ENCODE assay signal across 1 cellular context in the genomic region with DNA sequence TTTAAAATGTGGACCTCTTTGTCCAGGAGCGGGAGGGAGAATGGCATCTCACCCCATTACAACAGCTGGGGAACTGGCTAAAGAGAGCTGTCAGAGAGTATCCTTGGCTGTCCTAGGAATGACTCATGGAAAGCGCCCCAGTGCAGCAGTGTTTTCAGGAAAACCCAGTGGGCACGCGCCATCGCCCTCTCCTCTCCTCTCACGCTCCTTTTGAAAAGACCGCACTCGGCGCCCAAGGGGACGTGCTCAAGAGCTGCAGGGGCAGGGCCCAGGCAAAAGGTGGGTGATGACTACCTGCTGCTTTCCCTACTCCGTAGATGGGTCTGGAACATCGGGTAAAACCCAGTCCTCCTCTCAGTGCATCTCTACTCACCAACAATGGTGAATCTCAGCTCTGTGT.
TF ChIP-seq lines count a peak whose summit lies in the region.

No MANE protein-coding gene starts in this region.

TF ChIP-seq in IMR-90, 13 proteins besides CTCF, POLR2A, EP300 and RAD21:
- TF ChIP-seq MXI1 (IDR thresholded peaks at IDR 0.05; ENCODE audit: borderline replicate concordance, low read depth, low read length): no peak
- no peak for TF ChIP-seq CEBPB (IDR thresholded peaks at IDR 0.05; ENCODE audit: low read depth, low read length)
- no peak for TF ChIP-seq FOS (IDR thresholded peaks at IDR 0.05; ENCODE audit: low read depth, low read length)
- TF ChIP-seq, protein P1, sequence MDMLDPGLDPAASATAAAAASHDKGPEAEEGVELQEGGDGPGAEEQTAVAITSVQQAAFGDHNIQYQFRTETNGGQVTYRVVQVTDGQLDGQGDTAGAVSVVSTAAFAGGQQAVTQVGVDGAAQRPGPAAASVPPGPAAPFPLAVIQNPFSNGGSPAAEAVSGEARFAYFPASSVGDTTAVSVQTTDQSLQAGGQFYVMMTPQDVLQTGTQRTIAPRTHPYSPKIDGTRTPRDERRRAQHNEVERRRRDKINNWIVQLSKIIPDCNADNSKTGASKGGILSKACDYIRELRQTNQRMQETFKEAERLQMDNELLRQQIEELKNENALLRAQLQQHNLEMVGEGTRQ (IDR thresholded peaks at IDR 0.05; ENCODE audit: low read depth, low read length): no peak
- no peak for TF ChIP-seq RCOR1 (IDR thresholded peaks at IDR 0.05; ENCODE audit: insufficient replicate concordance, low read length)
- no peak for TF ChIP-seq MAZ (IDR thresholded peaks at IDR 0.05; ENCODE audit: borderline replicate concordance, low read depth, low read length)
- no peak for TF ChIP-seq MAFK (IDR thresholded peaks at IDR 0.05; ENCODE audit: low read depth, low read length)
- no peak for TF ChIP-seq NFE2L2 (IDR thresholded peaks at IDR 0.05; ENCODE audit: low read depth, low read length)
- TF ChIP-seq BHLHE40 (IDR thresholded peaks at IDR 0.05; ENCODE audit: low read depth, low read length): no peak
